In genomic region chr4:142959156-142959555, GRCh38 we compare ENCODE assay signal across 1 cellular context.
TF ChIP-seq lines count a peak whose summit lies in the region.

No MANE protein-coding gene starts in this region.

TF ChIP-seq in HEK293, 187 proteins besides CTCF, POLR2A, EP300 and RAD21 (continued from another document):
- TF ChIP-seq ZNF692 (tag by site-specific recombination; IDR thresholded peaks at IDR 0.05) = 0 out of 2 replicates have a peak, but pooled peaks have one; percentile 24
- 0 out of 2 replicates have a peak, but pooled peaks have one; percentile 19 for TF ChIP-seq ZBTB21 (tag by site-specific recombination; IDR thresholded peaks at IDR 0.05)
- TF ChIP-seq ZNF155 (tag by site-specific recombination; IDR thresholded peaks at IDR 0.05) = no peak
- TF ChIP-seq KLF8 (tag by site-specific recombination; IDR thresholded peaks at IDR 0.05) = no peak; the same call in 1 of the 2 replicates
